In genomic region chr9:90000925-90001324, GRCh38 we compare ENCODE assay signal across 9 cellular contexts.
A peak's percentile ranks its signal among the peaks of the same experiment; 100 is the strongest.
DNase-seq lines count a peak whose midpoint lies in the region; ATAC-seq and TF ChIP-seq lines count a peak whose summit lies in the region.
"Had no signal": no experiment of that assay in that cellular context is flagged by ENCODE, and none has a peak within 500 bp of the region (broad histone marks: within the 10 kb centered on the region; RNA-seq: fewer than 3 reads in every experiment).

No MANE protein-coding gene starts in this region.

- H3K36me3 ChIP-seq in lower lobe of right lung (no peaks in the 10 kb centered on the region), stomach (no peaks in the 10 kb centered on the region)
- H3K36me3 ChIP-seq: thyroid gland had no signal

- TF ChIP-seq POLR2A in stomach (IDR thresholded peaks at IDR 0.05) = no peak

- intact Hi-C loops in activated B cell treated with CpG ODN at 0.5 μM for 24 hours (cut with micrococcal nuclease) = no loop called here
- intact Hi-C loops in lower lobe of right lung (cut with DNase I) = no loop called here
- intact Hi-C loops in stomach (cut with DNase I; ENCODE audit: low total_unique reads) = no loop called here

- H3K9me3 Mint-ChIP-seq in activated T-cell treated with anti-CD3 and anti-CD28 coated beads, Interleukin-2, amount 50 U/mL, for 72 hours = peaks cover 0 to 2% of the 10 kb centered on the region in 2 donors
- peaks cover 5% of the 10 kb centered on the region for H3K9me3 Mint-ChIP-seq in activated B cell treated with CpG ODN at 0.5 μM for 24 hours

- CTCF ChIA-PET in activated B cell treated with CpG ODN at 0.5 μM for 24 hours (lab: Charles Lee) = no interaction called here

- H3K27me3 ChIP-seq in lower lobe of right lung (ENCODE audit: low read depth) (no peaks in the 10 kb centered on the region), stomach (no peaks in the 10 kb centered on the region)
- H3K27me3 ChIP-seq: thyroid gland had no signal

- WGBS in stomach, 5 donors = 11 to 40% (median 25%) methylated on average over 7 of the region's 7 CpGs

- H3K27ac Mint-ChIP-seq in activated T-cell treated with anti-CD3 and anti-CD28 coated beads, Interleukin-2, amount 50 U/mL, for 72 hours = peak overlapping the region; percentile 51
- H3K27ac Mint-ChIP-seq in activated B cell treated with CpG ODN at 0.5 μM for 24 hours = peak overlapping the region; percentile 30

- H3K4me3 Mint-ChIP-seq in activated T-cell treated with anti-CD3 and anti-CD28 coated beads, Interleukin-2, amount 50 U/mL, for 72 hours = peak overlapping the region; percentile 80 to 81
- H3K4me3 Mint-ChIP-seq in activated B cell treated with CpG ODN at 0.5 μM for 24 hours = no peak overlapping the region

- H3K27me3 Mint-ChIP-seq in activated T-cell treated with anti-CD3 and anti-CD28 coated beads, Interleukin-2, amount 50 U/mL, for 72 hours (ENCODE audit: low read depth) = no peaks in the 10 kb centered on the region
- H3K27me3 Mint-ChIP-seq in activated B cell treated with CpG ODN at 0.5 μM for 24 hours = no peaks in the 10 kb centered on the region

- H3K27ac ChIP-seq in lower lobe of right lung (peak overlapping the region; percentile 82), stomach (peak overlapping the region; percentile 75 to 98 (median 92))

- H3K9me3 ChIP-seq in lower lobe of right lung (no peaks in the 10 kb centered on the region), stomach (no peaks in the 10 kb centered on the region)
- H3K9me3 ChIP-seq: thyroid gland had no signal

- TF ChIP-seq CTCF in activated B cell treated with CpG ODN at 0.5 μM for 24 hours (IDR thresholded peaks at IDR 0.05) = no peak
- no peak for TF ChIP-seq CTCF in lower lobe of right lung (IDR thresholded peaks at IDR 0.05)
- TF ChIP-seq CTCF in stomach (IDR thresholded peaks at IDR 0.05) = no peak

- H3K4me1 Mint-ChIP-seq in activated T-cell treated with anti-CD3 and anti-CD28 coated beads, Interleukin-2, amount 50 U/mL, for 72 hours (ENCODE audit: low read depth) = peaks cover 37% of the 10 kb centered on the region
- peaks cover 27% of the 10 kb centered on the region for H3K4me1 Mint-ChIP-seq in activated B cell treated with CpG ODN at 0.5 μM for 24 hours

- POLR2A ChIA-PET in activated B cell treated with CpG ODN at 0.5 μM for 24 hours (lab: Charles Lee) = no interaction called here

- H3K36me3 Mint-ChIP-seq in activated T-cell treated with anti-CD3 and anti-CD28 coated beads, Interleukin-2, amount 50 U/mL, for 72 hours (ENCODE audit: insufficient read depth in 2 of 2) = no peaks in the 10 kb centered on the region
- peaks cover 1% of the 10 kb centered on the region for H3K36me3 Mint-ChIP-seq in activated B cell treated with CpG ODN at 0.5 μM for 24 hours (ENCODE audit: low read depth)

- peaks cover 48% of the 10 kb centered on the region for H3K4me1 ChIP-seq in lower lobe of right lung
- peaks cover 41 to 67% (median 58%) of the 10 kb centered on the region in 4 donors for H3K4me1 ChIP-seq in stomach

- no peak for ATAC-seq in activated T-cell treated with anti-CD3 and anti-CD28 coated beads, Interleukin-2, amount 50 U/mL, for 72 hours (replicated peaks in 1 of 2)
- ATAC-seq in activated B cell treated with CpG ODN at 0.5 μM for 24 hours (ENCODE audit: low read depth) = no peak
- no peak for ATAC-seq in lower lobe of right lung
- no peak for ATAC-seq in GM21717 (IDR thresholded peaks at IDR 0.05; ENCODE audit: unreplicated experiment)

- TF ChIP-seq EP300 in stomach (IDR thresholded peaks at IDR 0.05) = no peak

- H3K4me3 ChIP-seq in lower lobe of right lung = no peak overlapping the region
- H3K4me3 ChIP-seq in stomach = no peak overlapping the region
- H3K4me3 ChIP-seq: thyroid gland had no signal

- no peak for DNase-seq in activated T-cell treated with anti-CD3 and anti-CD28 coated beads, Interleukin-2, amount 50 U/mL, for 72 hours
- DNase-seq in activated T-cell treated with anti-CD3 and anti-CD28 coated beads, Interleukin-2, amount 50 U/mL, for 1 hour = no peak
- DNase-seq in activated B cell treated with CpG ODN at 0.5 μM for 24 hours (no peak), lower lobe of right lung (no peak), stomach (no peak), glomerular visceral epithelial cell (ENCODE audit: extremely low spot score) (no peak), SW480 (ENCODE audit: low spot score) (no peak)
- DNase-seq: thyroid gland had no signal
